Comparison of ENCODE assay signal across 10 cellular contexts in the genomic region with DNA sequence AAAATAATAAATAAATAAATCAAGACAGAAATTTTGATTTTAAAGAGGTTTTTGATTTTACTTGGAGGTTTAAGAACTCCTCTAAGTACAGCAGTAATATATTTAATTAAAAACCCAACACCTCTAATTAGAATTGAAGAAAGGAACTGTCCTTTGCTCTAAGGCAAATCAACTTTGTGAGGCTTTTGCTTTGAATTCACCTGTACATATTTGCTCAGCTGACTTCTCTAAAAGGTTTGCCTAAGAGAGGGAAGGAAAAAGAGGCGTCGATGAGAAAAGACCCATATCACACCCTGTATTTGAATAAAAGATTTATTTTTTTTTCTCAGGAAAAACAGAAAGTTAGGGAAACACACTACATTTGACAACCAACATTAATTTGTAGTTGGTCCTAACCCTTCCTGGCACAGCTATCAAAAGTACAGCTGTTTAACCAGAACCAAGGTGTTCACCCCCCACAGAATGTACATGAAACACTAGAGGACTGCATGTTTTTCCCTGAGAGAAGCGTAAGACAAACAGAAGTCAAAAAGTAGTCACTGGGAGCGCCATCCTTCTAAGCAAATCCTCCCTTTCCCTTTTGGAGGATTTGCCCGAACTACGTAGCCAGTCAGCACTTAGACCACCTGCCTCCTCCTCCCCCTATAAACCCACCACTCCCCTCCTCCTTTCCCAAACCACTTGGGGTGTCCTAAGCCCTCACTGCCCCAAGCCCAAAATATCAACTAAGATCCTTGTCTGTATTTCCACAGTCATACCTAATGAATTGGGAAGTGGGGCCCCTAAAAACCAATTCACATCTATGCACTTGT. TPM values are rescaled to one million over a fixed set of nuclear protein-coding genes. Genes with fewer than 3 reads are reported as not detected.
DNase-seq lines count a peak whose midpoint lies in the region; ATAC-seq, FAIRE-seq and TF ChIP-seq lines count a peak whose summit lies in the region.
"Had no signal": no experiment of that assay in that cellular context is flagged by ENCODE, and none has a peak within 500 bp of the region (broad histone marks: within the 10 kb centered on the region; RNA-seq: fewer than 3 reads in every experiment).

No MANE protein-coding gene starts in this region.

- in situ Hi-C loops in HepG2 (cut with HindIII; ENCODE audit: extremely low pct_ligation_motif_present, low pct_unique_long_range_greater_than_20kb): no loop called here

- TF ChIP-seq CTCF in HepG2 (CRISPR knock-in tag; IDR thresholded peaks at IDR 0.05) (no peak), thyroid gland (IDR thresholded peaks at IDR 0.05) (no peak)

- no peak for FAIRE-seq in HepG2 (lab: Jason Lieb, UNC)

- peaks cover 92% of the 10 kb centered on the region for H3K36me3 Mint-ChIP-seq in activated CD4-positive, alpha-beta T cell treated with anti-CD3 and anti-CD28 coated beads, Interleukin-2, amount 10 ng/mL, durations not matched to agents 24 days and 14 days (ENCODE audit: low read depth)
- H3K36me3 Mint-ChIP-seq in activated naive CD8-positive, alpha-beta T cell: peaks cover 52% of the 10 kb centered on the region

- 82% methylated on average over 6 of the region's 6 CpGs for WGBS in HepG2 (ENCODE audit: low lambda C conversion rate)
- 57 to 65% methylated on average over 6 of the region's 6 CpGs for WGBS in thyroid gland, 2 donors

- peak overlapping the region; percentile 36 for H3K27ac ChIP-seq in HepG2 (ENCODE audit: extremely low read length, insufficient read depth, low read length)
- peak overlapping the region; percentile 99 to 100 (median 99) for H3K27ac ChIP-seq in thyroid gland

- intact Hi-C loops in activated CD4-positive, alpha-beta T cell treated with anti-CD3 and anti-CD28 coated beads, Interleukin-2, amount 10 ng/mL, durations not matched to agents 24 days and 14 days (cut with micrococcal nuclease): loop anchor here (5.0 kb wide), 1 partner anchor 123 kb away; a partner anchor contains a TSS
- intact Hi-C loops in HepG2 (cut with micrococcal nuclease; ENCODE audit: unreplicated experiment): loop anchor here (5.0 kb wide), 1 partner anchor 38 kb away; no protein-coding TSS in a partner anchor
- intact Hi-C loops in thyroid gland (cut with DNase I): no loop called here

- H3K9ac ChIP-seq in HepG2 (ENCODE audit: insufficient read depth, low read depth, low read length): peak overlapping the region; percentile 32; the same call in 1 of the 2 replicates

- H3K27me3 Mint-ChIP-seq in activated CD4-positive, alpha-beta T cell treated with anti-CD3 and anti-CD28 coated beads, Interleukin-2, amount 10 ng/mL, durations not matched to agents 24 days and 14 days: no peaks in the 10 kb centered on the region
- no peaks in the 10 kb centered on the region for H3K27me3 Mint-ChIP-seq in activated naive CD8-positive, alpha-beta T cell

- no peaks in the 10 kb centered on the region for H3K9me3 ChIP-seq in HepG2 (ENCODE audit: low read length)
- H3K9me3 ChIP-seq in thyroid gland: no peaks in the 10 kb centered on the region

- ATAC-seq in HepG2 (no peak), HG03108 (IDR thresholded peaks at IDR 0.05; ENCODE audit: unreplicated experiment) (no peak), GM21619 (IDR thresholded peaks at IDR 0.05; ENCODE audit: unreplicated experiment) (no peak)

- no peaks in the 10 kb centered on the region for H3K9me3 Mint-ChIP-seq in activated CD4-positive, alpha-beta T cell treated with anti-CD3 and anti-CD28 coated beads, Interleukin-2, amount 10 ng/mL, durations not matched to agents 24 days and 14 days
- no peaks in the 10 kb centered on the region for H3K9me3 Mint-ChIP-seq in activated naive CD8-positive, alpha-beta T cell (ENCODE audit: low read depth)

- no peak overlapping the region for H2AFZ ChIP-seq in HepG2 (ENCODE audit: low read length)

- DNase-seq in activated CD4-positive, alpha-beta T cell treated with anti-CD3 and anti-CD28 coated beads, Interleukin-2, amount 10 ng/mL, durations not matched to agents 24 days and 14 days: peak; percentile 73
- DNase-seq in activated CD4-positive, alpha-beta T cell treated with anti-CD3 and anti-CD28 coated beads for 4 hours: no peak
- DNase-seq in HepG2 (ENCODE audit: low spot score) (no peak), thyroid gland (no peak), NCI-H345 treated with DMSO at 0.1 percent for 48 hours (lab: John Stamatoyannopoulos, UW; ENCODE audit: unreplicated experiment) (no peak)
- DNase-seq: DMS79 treated with DMSO at 0.1 percent for 48 hours had no signal

- POLR2A ChIA-PET in HepG2 (lab: Yijun Ruan, JAX): interaction anchor here (0.9 to 11.9 kb wide), 5 partner anchors 9 to 55 kb away, joined by 3 to 469 read pairs (median 5); a partner anchor contains a TSS

- H3K4me3 ChIP-seq in HepG2 (replicated peaks in 1 of 3; ENCODE audit: insufficient read depth in 1 of 3, low read depth in 2 of 3, low read length in 3 of 3) (peak overlapping the region in 2 of 3 experiments; percentile 93 to 96; a peak in 2 of 6 replicates), thyroid gland (replicated peaks in 1 of 3) (peak overlapping the region in 1 of 3 donors; percentile 98)

- TF ChIP-seq POLR2A in HepG2 (IDR thresholded peaks at IDR 0.05; ENCODE audit: insufficient read depth in 1 of 2, low read depth in 2 of 2, low read length in 2 of 2) (peak; percentile 39 to 67; a peak in 2 of 4 replicates), thyroid gland (IDR thresholded peaks at IDR 0.05) (peak in 1 of 2 donors; percentile 35)

- BruUV-seq in HepG2 (replicated peaks; lab: Mats Ljungman, UMichigan): no TSS peak

- TF ChIP-seq RAD21 in HepG2 (CRISPR knock-in tag; IDR thresholded peaks at IDR 0.05): no peak

- H3K4me2 ChIP-seq in HepG2 (ENCODE audit: low read depth, low read length): peak overlapping the region; percentile 81

- TF ChIP-seq EP300 in HepG2 (IDR thresholded peaks at IDR 0.05; ENCODE audit: low read depth in 2 of 2, low read length in 2 of 2): no peak
- TF ChIP-seq EP300 in HepG2 (CRISPR knock-in tag; IDR thresholded peaks at IDR 0.05; ENCODE audit: borderline replicate concordance): no peak

- peak overlapping the region; percentile 94 for H3K27ac Mint-ChIP-seq in activated CD4-positive, alpha-beta T cell treated with anti-CD3 and anti-CD28 coated beads, Interleukin-2, amount 10 ng/mL, durations not matched to agents 24 days and 14 days
- H3K27ac Mint-ChIP-seq in activated naive CD8-positive, alpha-beta T cell: peak overlapping the region; percentile 98

- peaks cover 43% of the 10 kb centered on the region for H3K4me1 Mint-ChIP-seq in activated CD4-positive, alpha-beta T cell treated with anti-CD3 and anti-CD28 coated beads, Interleukin-2, amount 10 ng/mL, durations not matched to agents 24 days and 14 days
- H3K4me1 Mint-ChIP-seq in activated naive CD8-positive, alpha-beta T cell (ENCODE audit: low read depth): peaks cover 54% of the 10 kb centered on the region

- no peaks in the 10 kb centered on the region; a peak in 1 of 5 replicates for H3K27me3 ChIP-seq in HepG2 (ENCODE audit: control insufficient read depth in 1 of 2, insufficient read depth in 2 of 2, low read length in 2 of 2)
- H3K27me3 ChIP-seq in thyroid gland: no peaks in the 10 kb centered on the region

- peak overlapping the region; percentile 94 for H3K4me3 Mint-ChIP-seq in activated CD4-positive, alpha-beta T cell treated with anti-CD3 and anti-CD28 coated beads, Interleukin-2, amount 10 ng/mL, durations not matched to agents 24 days and 14 days
- peak overlapping the region; percentile 97 for H3K4me3 Mint-ChIP-seq in activated naive CD8-positive, alpha-beta T cell

- CTCF ChIA-PET in HepG2 (lab: Yijun Ruan, JAX; ENCODE audit: low intra/inter-chr PET ratio, low total read pairs): interaction anchor here (1.0 kb wide), 1 partner anchor 110 kb away, joined by 3 read pairs; no protein-coding TSS in a partner anchor

- H3K36me3 ChIP-seq in HepG2 (replicated peaks in 1 of 2; ENCODE audit: control insufficient read depth in 1 of 2, insufficient read depth in 2 of 2, low read length in 2 of 2) (peaks cover 0 to 49% of the 10 kb centered on the region in 2 experiments; a peak in 4 of 5 replicates), thyroid gland (peaks cover 42 to 68% of the 10 kb centered on the region in 2 donors)

- H3K4me1 ChIP-seq in HepG2 (ENCODE audit: insufficient read depth, low read length) (peaks cover 58% of the 10 kb centered on the region), thyroid gland (peaks cover 60 to 61% of the 10 kb centered on the region in 2 donors)

- H4K20me1 ChIP-seq in HepG2 (ENCODE audit: insufficient read depth, low read length): peaks cover 63% of the 10 kb centered on the region

- peaks cover 81% of the 10 kb centered on the region for H3K79me2 ChIP-seq in HepG2 (ENCODE audit: insufficient read depth, low read length)

RNA-seq across cellular contexts. Expression of a gene that starts 4.9 kb away (rescaled TPM):
- 278 and 280 TPM in 2 replicates for total RNA-seq in activated CD4-positive, alpha-beta T cell treated with anti-CD3 and anti-CD28 coated beads, Interleukin-2, amount 10 ng/mL, durations not matched to agents 24 days and 14 days
- total RNA-seq in HepG2 (2016; rRNA removed; fragmentation: Illumina TruSeq; extraction: Trizol): 113 and 125 TPM in 2 replicates
- total RNA-seq in HepG2 (2016; cell fraction: cytosol; rRNA removed; fragmentation: Illumina TruSeq; extraction: Trizol; ENCODE audit: low read depth): 16.3 and 19.0 TPM in 2 replicates
- 108 and 127 TPM in 2 replicates for total RNA-seq in HepG2 (2016; cell fraction: insoluble cytoplasmic fraction; rRNA removed; fragmentation: Illumina TruSeq; extraction: Trizol)
- 41.9 and 48.9 TPM in 2 replicates for total RNA-seq in HepG2 (2016; cell fraction: membrane; rRNA removed; fragmentation: Illumina TruSeq; extraction: Trizol)
- total RNA-seq in HepG2 (2016; cell fraction: nucleus; rRNA removed; fragmentation: Illumina TruSeq; extraction: Trizol): 150 and 151 TPM in 2 replicates
- 69.5 and 70.6 TPM in 2 replicates for polyA plus RNA-seq in HepG2 (2011; rRNA removed)
- polyA plus RNA-seq in HepG2 (2011; cell fraction: cytosol; rRNA removed): 40.6 and 51.3 TPM in 2 replicates
- 127 and 138 TPM in 2 replicates for polyA plus RNA-seq in HepG2 (2011; cell fraction: nucleus; rRNA removed)
- polyA plus RNA-seq in HepG2 (2012): 59.5 and 80.1 TPM in 2 replicates
- polyA plus RNA-seq in HepG2 (2016; cell fraction: cytosol; fragmentation: Illumina TruSeq; extraction: Trizol; ENCODE audit: low read depth): 5.6 and 6.4 TPM in 2 replicates
- polyA plus RNA-seq in HepG2 (2016; cell fraction: insoluble cytoplasmic fraction; fragmentation: Illumina TruSeq; extraction: Trizol; ENCODE audit: low read depth): 99.4 and 100.0 TPM in 2 replicates
- 21.9 and 23.4 TPM in 2 replicates for polyA plus RNA-seq in HepG2 (2016; cell fraction: membrane; fragmentation: Illumina TruSeq; extraction: Trizol; ENCODE audit: low read depth)
- polyA plus RNA-seq in HepG2 (2016; cell fraction: nucleus; fragmentation: Illumina TruSeq; extraction: Trizol; ENCODE audit: insufficient read depth, low read depth): 207 and 216 TPM in 2 replicates
- 65.4 and 90.8 TPM in 2 replicates for polyA minus RNA-seq in HepG2 (2011; rRNA and poly(A)+ RNA removed; ENCODE audit: low replicate concordance)
- polyA minus RNA-seq in HepG2 (2011; cell fraction: cytosol; rRNA and poly(A)+ RNA removed): 72.9 and 73.2 TPM in 2 replicates
- 152 and 196 TPM in 2 replicates for polyA minus RNA-seq in HepG2 (2011; cell fraction: nucleus; rRNA and poly(A)+ RNA removed)
- 100 to 1,000 TPM; 164 to 313 (median 203) TPM for total RNA-seq in thyroid gland

RNA-seq across cellular contexts. Expression of a gene that starts 25.3 kb away (rescaled TPM):
- 1.3 and 1.8 TPM in 2 replicates for total RNA-seq in activated CD4-positive, alpha-beta T cell treated with anti-CD3 and anti-CD28 coated beads, Interleukin-2, amount 10 ng/mL, durations not matched to agents 24 days and 14 days
- total RNA-seq in HepG2 (2016; rRNA removed; fragmentation: Illumina TruSeq; extraction: Trizol) (1.9 and 3.9 TPM in 2 replicates), thyroid gland (10 to 100 TPM in 1 of 4 donors, 1 to 10 TPM in 3; 2.1 to 15.7 (median 6.9) TPM)
- total RNA-seq in HepG2 (2016; cell fraction: cytosol; rRNA removed; fragmentation: Illumina TruSeq; extraction: Trizol; ENCODE audit: low read depth): 1.3 and 1.4 TPM in 2 replicates
- total RNA-seq in HepG2 (2016; cell fraction: insoluble cytoplasmic fraction; rRNA removed; fragmentation: Illumina TruSeq; extraction: Trizol): 1.4 and 3.5 TPM in 2 replicates
- 2.8 TPM in 2 replicates for total RNA-seq in HepG2 (2016; cell fraction: membrane; rRNA removed; fragmentation: Illumina TruSeq; extraction: Trizol)
- 5.1 and 8.0 TPM in 2 replicates for total RNA-seq in HepG2 (2016; cell fraction: nucleus; rRNA removed; fragmentation: Illumina TruSeq; extraction: Trizol)
- polyA plus RNA-seq in HepG2 (2011; rRNA removed): 15.1 and 16.4 TPM in 2 replicates
- 7.9 and 8.3 TPM in 2 replicates for polyA plus RNA-seq in HepG2 (2011; cell fraction: cytosol; rRNA removed)
- polyA plus RNA-seq in HepG2 (2011; cell fraction: nucleus; rRNA removed): 81.6 and 99.7 TPM in 2 replicates
- polyA plus RNA-seq in HepG2 (2012): 6.4 and 10.9 TPM in 2 replicates
- 0.93 and 1.3 TPM in 2 replicates for polyA plus RNA-seq in HepG2 (2016; cell fraction: cytosol; fragmentation: Illumina TruSeq; extraction: Trizol; ENCODE audit: low read depth)
- 4.0 and 4.2 TPM in 2 replicates for polyA plus RNA-seq in HepG2 (2016; cell fraction: insoluble cytoplasmic fraction; fragmentation: Illumina TruSeq; extraction: Trizol; ENCODE audit: low read depth)
- polyA plus RNA-seq in HepG2 (2016; cell fraction: membrane; fragmentation: Illumina TruSeq; extraction: Trizol; ENCODE audit: low read depth): 3.3 and 3.7 TPM in 2 replicates
- 32.6 and 38.0 TPM in 2 replicates for polyA plus RNA-seq in HepG2 (2016; cell fraction: nucleus; fragmentation: Illumina TruSeq; extraction: Trizol; ENCODE audit: insufficient read depth, low read depth)
- polyA minus RNA-seq in HepG2 (2011; rRNA and poly(A)+ RNA removed; ENCODE audit: low replicate concordance): 5.9 and 8.8 TPM in 2 replicates
- 5.3 and 6.0 TPM in 2 replicates for polyA minus RNA-seq in HepG2 (2011; cell fraction: cytosol; rRNA and poly(A)+ RNA removed)
- 9.4 TPM in 2 replicates for polyA minus RNA-seq in HepG2 (2011; cell fraction: nucleus; rRNA and poly(A)+ RNA removed)

RNA-seq across cellular contexts. Expression of a gene that starts 54.9 kb away (rescaled TPM):
- total RNA-seq in activated CD4-positive, alpha-beta T cell treated with anti-CD3 and anti-CD28 coated beads, Interleukin-2, amount 10 ng/mL, durations not matched to agents 24 days and 14 days: 244 and 248 TPM in 2 replicates
- total RNA-seq in HepG2 (2016; rRNA removed; fragmentation: Illumina TruSeq; extraction: Trizol): 111 and 137 TPM in 2 replicates
- 32.7 and 33.3 TPM in 2 replicates for total RNA-seq in HepG2 (2016; cell fraction: cytosol; rRNA removed; fragmentation: Illumina TruSeq; extraction: Trizol; ENCODE audit: low read depth)
- total RNA-seq in HepG2 (2016; cell fraction: insoluble cytoplasmic fraction; rRNA removed; fragmentation: Illumina TruSeq; extraction: Trizol): 104 and 136 TPM in 2 replicates
- 71.0 and 79.7 TPM in 2 replicates for total RNA-seq in HepG2 (2016; cell fraction: membrane; rRNA removed; fragmentation: Illumina TruSeq; extraction: Trizol)
- 59.2 and 64.7 TPM in 2 replicates for total RNA-seq in HepG2 (2016; cell fraction: nucleus; rRNA removed; fragmentation: Illumina TruSeq; extraction: Trizol)
- polyA plus RNA-seq in HepG2 (2011; rRNA removed): 54.5 and 55.1 TPM in 2 replicates
- 35.3 and 39.9 TPM in 2 replicates for polyA plus RNA-seq in HepG2 (2011; cell fraction: cytosol; rRNA removed)
- 18.3 and 19.1 TPM in 2 replicates for polyA plus RNA-seq in HepG2 (2011; cell fraction: nucleus; rRNA removed)
- 68.7 and 69.6 TPM in 2 replicates for polyA plus RNA-seq in HepG2 (2012)
- 46.8 and 50.7 TPM in 2 replicates for polyA plus RNA-seq in HepG2 (2016; cell fraction: cytosol; fragmentation: Illumina TruSeq; extraction: Trizol; ENCODE audit: low read depth)
- polyA plus RNA-seq in HepG2 (2016; cell fraction: insoluble cytoplasmic fraction; fragmentation: Illumina TruSeq; extraction: Trizol; ENCODE audit: low read depth): 203 and 211 TPM in 2 replicates
- polyA plus RNA-seq in HepG2 (2016; cell fraction: membrane; fragmentation: Illumina TruSeq; extraction: Trizol; ENCODE audit: low read depth): 87.0 and 96.1 TPM in 2 replicates
- polyA plus RNA-seq in HepG2 (2016; cell fraction: nucleus; fragmentation: Illumina TruSeq; extraction: Trizol; ENCODE audit: insufficient read depth, low read depth): 97.2 and 103 TPM in 2 replicates
- polyA minus RNA-seq in HepG2 (2011; rRNA and poly(A)+ RNA removed; ENCODE audit: low replicate concordance): 25.8 and 53.2 TPM in 2 replicates
- polyA minus RNA-seq in HepG2 (2011; cell fraction: cytosol; rRNA and poly(A)+ RNA removed): 16.0 and 18.2 TPM in 2 replicates
- 34.9 and 47.6 TPM in 2 replicates for polyA minus RNA-seq in HepG2 (2011; cell fraction: nucleus; rRNA and poly(A)+ RNA removed)
- total RNA-seq in thyroid gland: 100 to 1,000 TPM; 183 to 292 (median 218) TPM

RNA-seq across cellular contexts. Expression of a gene that starts 58.9 kb away (rescaled TPM):
- total RNA-seq in activated CD4-positive, alpha-beta T cell treated with anti-CD3 and anti-CD28 coated beads, Interleukin-2, amount 10 ng/mL, durations not matched to agents 24 days and 14 days: not detected in 2 replicates
- total RNA-seq in HepG2 (2016; rRNA removed; fragmentation: Illumina TruSeq; extraction: Trizol): 0.71 TPM in 1 of 2 replicates, not detected in the other
- 1.2 and 1.9 TPM in 2 replicates for total RNA-seq in HepG2 (2016; cell fraction: cytosol; rRNA removed; fragmentation: Illumina TruSeq; extraction: Trizol; ENCODE audit: low read depth)
- 0.40 and 1.6 TPM in 2 replicates for total RNA-seq in HepG2 (2016; cell fraction: insoluble cytoplasmic fraction; rRNA removed; fragmentation: Illumina TruSeq; extraction: Trizol)
- 1.9 and 2.4 TPM in 2 replicates for total RNA-seq in HepG2 (2016; cell fraction: membrane; rRNA removed; fragmentation: Illumina TruSeq; extraction: Trizol)
- total RNA-seq in HepG2 (2016; cell fraction: nucleus; rRNA removed; fragmentation: Illumina TruSeq; extraction: Trizol): 0.84 TPM in 1 of 2 replicates, not detected in the other
- polyA plus RNA-seq in HepG2 (2011; rRNA removed): 0.20 and 0.33 TPM in 2 replicates
- 0.48 TPM in 1 of 2 replicates, not detected in the other for polyA plus RNA-seq in HepG2 (2011; cell fraction: cytosol; rRNA removed)
- polyA plus RNA-seq in HepG2 (2011; cell fraction: nucleus; rRNA removed): 0.45 TPM in 1 of 2 replicates, not detected in the other
- 0.41 and 0.44 TPM in 2 replicates for polyA plus RNA-seq in HepG2 (2012)
- 1.0 and 1.6 TPM in 2 replicates for polyA plus RNA-seq in HepG2 (2016; cell fraction: cytosol; fragmentation: Illumina TruSeq; extraction: Trizol; ENCODE audit: low read depth)
- polyA plus RNA-seq in HepG2 (2016; cell fraction: insoluble cytoplasmic fraction; fragmentation: Illumina TruSeq; extraction: Trizol; ENCODE audit: low read depth): 0.53 and 1.0 TPM in 2 replicates
- 0.48 and 1.3 TPM in 2 replicates for polyA plus RNA-seq in HepG2 (2016; cell fraction: membrane; fragmentation: Illumina TruSeq; extraction: Trizol; ENCODE audit: low read depth)
- 3.8 and 3.9 TPM in 2 replicates for polyA plus RNA-seq in HepG2 (2016; cell fraction: nucleus; fragmentation: Illumina TruSeq; extraction: Trizol; ENCODE audit: insufficient read depth, low read depth)
- not detected in 2 replicates for polyA minus RNA-seq in HepG2 (2011; rRNA and poly(A)+ RNA removed; ENCODE audit: low replicate concordance)
- not detected in 2 replicates for polyA minus RNA-seq in HepG2 (2011; cell fraction: cytosol; rRNA and poly(A)+ RNA removed)
- 1.6 TPM in 1 of 2 replicates, not detected in the other for polyA minus RNA-seq in HepG2 (2011; cell fraction: nucleus; rRNA and poly(A)+ RNA removed)
- total RNA-seq in thyroid gland: not detected
- total RNA-seq: subcutaneous adipose tissue had no signal
